Comparison of ENCODE assay signal across 10 cellular contexts in genomic region chr5:126358525-126358924, GRCh38.
DNase-seq lines count a peak whose midpoint lies in the region; ATAC-seq and TF ChIP-seq lines count a peak whose summit lies in the region.
"Had no signal": no experiment of that assay in that cellular context is flagged by ENCODE, and none has a peak within 500 bp of the region (broad histone marks: within the 10 kb centered on the region; RNA-seq: fewer than 3 reads in every experiment).

No MANE protein-coding gene starts in this region.

- no peaks in the 10 kb centered on the region; the same call in 1 of the 2 replicates for H3K9me3 Mint-ChIP-seq in HFFc6
- H3K9me3 Mint-ChIP-seq: activated CD4-positive, alpha-beta memory T cell treated with anti-CD3 and anti-CD28 coated beads, Interleukin-2, amount 10 ng/mL, durations not matched to agents 7 days and 5 days had no signal

- TF ChIP-seq CTCF in HFFc6 (IDR thresholded peaks at IDR 0.05) (no peak), foreskin keratinocyte (conservative IDR thresholded peaks at IDR 0.05) (no peak)

- no peaks in the 10 kb centered on the region for H3K27me3 ChIP-seq in H7 (ENCODE audit: control insufficient read depth, insufficient read depth, low read length)
- no peaks in the 10 kb centered on the region for H3K27me3 ChIP-seq in foreskin keratinocyte

- H3K36me3 ChIP-seq in H7 (replicated peaks; ENCODE audit: control insufficient read depth, insufficient read depth, low read length), result no peaks in the 10 kb centered on the region

- peaks cover 9% of the 10 kb centered on the region for H3K36me3 Mint-ChIP-seq in HFFc6 (ENCODE audit: low read depth)

- peak; percentile 88 for ATAC-seq in GM18870 (IDR thresholded peaks at IDR 0.05; ENCODE audit: unreplicated experiment)
- ATAC-seq in HG03575 (IDR thresholded peaks at IDR 0.05; ENCODE audit: extremely low read depth, insufficient number of reproducible peaks, low FRiP score, unreplicated experiment), result peak; percentile 85
- ATAC-seq in foreskin keratinocyte, result no peak

- H3K27ac Mint-ChIP-seq in HFFc6, result peak overlapping the region; percentile 40; the same call in 1 of the 2 replicates
- H3K27ac Mint-ChIP-seq: activated CD4-positive, alpha-beta memory T cell treated with anti-CD3 and anti-CD28 coated beads, Interleukin-2, amount 10 ng/mL, durations not matched to agents 7 days and 5 days had no signal

- H3K4me1 Mint-ChIP-seq in HFFc6 (ENCODE audit: low read depth), result peaks cover 85% of the 10 kb centered on the region

- no peak overlapping the region; the same call in 1 of the 2 replicates for H3K4me3 Mint-ChIP-seq in HFFc6
- H3K4me3 Mint-ChIP-seq: activated CD4-positive, alpha-beta memory T cell treated with anti-CD3 and anti-CD28 coated beads, Interleukin-2, amount 10 ng/mL, durations not matched to agents 7 days and 5 days had no signal

- peaks cover 3% of the 10 kb centered on the region for H3K4me1 ChIP-seq in foreskin keratinocyte

- no peak overlapping the region for H3K27ac ChIP-seq in foreskin keratinocyte

- H3K27me3 Mint-ChIP-seq in HFFc6 (ENCODE audit: insufficient read depth), result no peaks in the 10 kb centered on the region

- DNase-seq in HFFc6, result peak; percentile 39
- DNase-seq in kidney tubule cell (ENCODE audit: low spot score), result peak; percentile 82
- no peak for DNase-seq in D341Med (ENCODE audit: low spot score)
- no peak for DNase-seq in H7
- no peak for DNase-seq in foreskin keratinocyte
- no peak for DNase-seq in stimulated activated naive CD4-positive, alpha-beta T cell treated with Interleukin-2 at 50 U/mL for 16 hours (lab: John Stamatoyannopoulos, UW)
- DNase-seq: activated CD4-positive, alpha-beta memory T cell treated with anti-CD3 and anti-CD28 coated beads, Interleukin-2, amount 10 ng/mL, durations not matched to agents 7 days and 5 days; NCI-H2029 had no signal

- H3K4me3 ChIP-seq in H7 (ENCODE audit: insufficient read depth, low read depth, low read length), result no peak overlapping the region

Comparison
In these comparisons a context has a peak if more than half of its experiments do, and no peak if none do; other contexts are left out.
1. DNase-seq: peak in HFFc6 (single experiment) and kidney tubule cell (single experiment); none in D341Med (single experiment), H7 (single experiment), foreskin keratinocyte (0 of 2) and stimulated activated naive CD4-positive, alpha-beta T cell treated with Interleukin-2 at 50 U/mL for 16 hours (single experiment).